Comparison of ENCODE assay signal across 12 cellular contexts in genomic region chr4:125049711-125050110, GRCh38.
"Had no signal": no experiment of that assay in that cellular context is flagged by ENCODE, and none has a peak within 500 bp of the region (broad histone marks: within the 10 kb centered on the region; RNA-seq: fewer than 3 reads in every experiment).

No MANE protein-coding gene starts in this region.

- H3K36me3 ChIP-seq: thoracic aorta, upper lobe of left lung had no signal

- H3K4me1 ChIP-seq: upper lobe of left lung had no signal

- H3K4me3 ChIP-seq: lung, thoracic aorta, upper lobe of left lung had no signal

- ATAC-seq: activated CD4-positive, alpha-beta T cell treated with anti-CD3 and anti-CD28 coated beads for 36 hours; stimulated activated naive B cell treated with anti-CD40 and anti-IgM and Interleukin-4, amounts not matched to agents 10 μg/mL and 1 μg/mL and 100 μg/mL, for 72 hours; T-cell; WTC11 had no signal

- H3K9me3 ChIP-seq: thoracic aorta, upper lobe of left lung had no signal

- DNase-seq: activated CD4-positive, alpha-beta memory T cell treated with anti-CD3 and anti-CD28 coated beads for 36 hours; activated CD4-positive, alpha-beta T cell treated with anti-CD3 and anti-CD28 coated beads for 36 hours; activated T-cell treated with anti-CD3 and anti-CD28 coated beads for 4 hours; amygdala; central memory CD4-positive, alpha-beta T cell; hypothalamus; stimulated activated naive B cell treated with anti-CD40 and anti-IgM and Interleukin-4, amounts not matched to agents 10 μg/mL and 1 μg/mL and 100 μg/mL, for 72 hours; T-cell; upper lobe of left lung had no signal

- H3K27ac ChIP-seq: thoracic aorta, upper lobe of left lung had no signal

- H3K27me3 ChIP-seq: upper lobe of left lung had no signal
